In genomic region chr12:4119157-4119761, GRCh38 we compare ENCODE assay signal across 7 cellular contexts.
DNase-seq lines count a peak whose midpoint lies in the region; ATAC-seq and TF ChIP-seq lines count a peak whose summit lies in the region.

No MANE protein-coding gene starts in this region.

- ATAC-seq in GM19351 (IDR thresholded peaks at IDR 0.05; ENCODE audit: unreplicated experiment) (peak; percentile 78), HG02981 (IDR thresholded peaks at IDR 0.05; ENCODE audit: unreplicated experiment) (peak; percentile 75)
- ATAC-seq in activated CD8-positive, alpha-beta memory T cell treated with anti-CD3 and anti-CD28 coated beads, Interleukin-2, amount 10 ng/mL, durations not matched to agents 7 days and 5 days, result peak; percentile 48

- peaks cover 61% of the 10 kb centered on the region for H3K4me1 Mint-ChIP-seq in activated CD8-positive, alpha-beta memory T cell treated with anti-CD3 and anti-CD28 coated beads, Interleukin-2, amount 10 ng/mL, durations not matched to agents 7 days and 5 days
- peaks cover 22% of the 10 kb centered on the region for H3K4me1 Mint-ChIP-seq in endothelial cell (ENCODE audit: unreplicated experiment)

- H3K27ac ChIP-seq in Peyer's patch, result peak overlapping the region in 1 of 4 donors; percentile 1

- peaks cover 2% of the 10 kb centered on the region for H3K27me3 Mint-ChIP-seq in activated CD8-positive, alpha-beta memory T cell treated with anti-CD3 and anti-CD28 coated beads, Interleukin-2, amount 10 ng/mL, durations not matched to agents 7 days and 5 days
- H3K27me3 Mint-ChIP-seq in endothelial cell (ENCODE audit: unreplicated experiment), result peaks cover 6% of the 10 kb centered on the region

- H3K36me3 ChIP-seq in Peyer's patch, result no peaks in the 10 kb centered on the region

- TF ChIP-seq CTCF in Peyer's patch (IDR thresholded peaks at IDR 0.05) (no peak), endothelial cell (IDR thresholded peaks at IDR 0.05; ENCODE audit: unreplicated experiment) (no peak)

- peak overlapping the region; percentile 59 for H3K4me3 Mint-ChIP-seq in activated CD8-positive, alpha-beta memory T cell treated with anti-CD3 and anti-CD28 coated beads, Interleukin-2, amount 10 ng/mL, durations not matched to agents 7 days and 5 days
- no peak overlapping the region for H3K4me3 Mint-ChIP-seq in endothelial cell (ENCODE audit: unreplicated experiment)

- peaks cover 0 to 35% (median 20%) of the 10 kb centered on the region in 4 donors for H3K4me1 ChIP-seq in Peyer's patch

- H3K9me3 Mint-ChIP-seq in activated CD8-positive, alpha-beta memory T cell treated with anti-CD3 and anti-CD28 coated beads, Interleukin-2, amount 10 ng/mL, durations not matched to agents 7 days and 5 days (ENCODE audit: low read depth), result no peaks in the 10 kb centered on the region
- no peaks in the 10 kb centered on the region for H3K9me3 Mint-ChIP-seq in endothelial cell (ENCODE audit: unreplicated experiment)

- DNase-seq in activated CD8-positive, alpha-beta memory T cell treated with anti-CD3 and anti-CD28 coated beads, Interleukin-2, amount 10 ng/mL, durations not matched to agents 7 days and 5 days, result peak; percentile 65
- peak; percentile 76 for DNase-seq in stimulated activated CD8-positive, alpha-beta memory T cell treated with anti-CD3 and anti-CD28 coated beads, Interleukin-4, amount 100 ng/mL, for 48 hours
- DNase-seq in epidermal melanocyte (ENCODE audit: insufficient read length, low spot score) (no peak), Peyer's patch (no peak), endothelial cell (ENCODE audit: low spot score) (no peak)

- TF ChIP-seq POLR2A in Peyer's patch (IDR thresholded peaks at IDR 0.05), result no peak

- H3K9me3 ChIP-seq in Peyer's patch, result no peaks in the 10 kb centered on the region

- H3K27ac Mint-ChIP-seq in activated CD8-positive, alpha-beta memory T cell treated with anti-CD3 and anti-CD28 coated beads, Interleukin-2, amount 10 ng/mL, durations not matched to agents 7 days and 5 days, result peak overlapping the region; percentile 89
- H3K27ac Mint-ChIP-seq in endothelial cell (ENCODE audit: unreplicated experiment), result no peak overlapping the region

- H3K27me3 ChIP-seq in Peyer's patch, result no peaks in the 10 kb centered on the region

- no peaks in the 10 kb centered on the region for H3K36me3 Mint-ChIP-seq in activated CD8-positive, alpha-beta memory T cell treated with anti-CD3 and anti-CD28 coated beads, Interleukin-2, amount 10 ng/mL, durations not matched to agents 7 days and 5 days
- H3K36me3 Mint-ChIP-seq in endothelial cell (ENCODE audit: low read depth, unreplicated experiment), result no peaks in the 10 kb centered on the region

- CTCF ChIA-PET in activated CD8-positive, alpha-beta memory T cell treated with anti-CD3 and anti-CD28 coated beads, Interleukin-2, amount 10 ng/mL, durations not matched to agents 7 days and 5 days (lab: Charles Lee), result interaction anchor here (1.0 to 8.7 kb wide), 5 partner anchors 10 to 157 kb away, joined by 3 to 67 read pairs (median 6); no protein-coding TSS in a partner anchor

- no peak overlapping the region for H3K4me3 ChIP-seq in Peyer's patch

Comparison
In these comparisons a context has a peak if more than half of its experiments do, and no peak if none do; other contexts are left out.
1. DNase-seq: peak in activated CD8-positive, alpha-beta memory T cell treated with anti-CD3 and anti-CD28 coated beads, Interleukin-2, amount 10 ng/mL, durations not matched to agents 7 days and 5 days (single experiment) and stimulated activated CD8-positive, alpha-beta memory T cell treated with anti-CD3 and anti-CD28 coated beads, Interleukin-4, amount 100 ng/mL, for 48 hours (single experiment); none in epidermal melanocyte (single experiment), Peyer's patch (0 of 3) and endothelial cell (single experiment).
2. Peak in every context shown above with its lines, with median percentiles within 50 percentile points of each other: ATAC-seq.